Comparison of ENCODE assay signal across 20 cellular contexts in the genomic region with DNA sequence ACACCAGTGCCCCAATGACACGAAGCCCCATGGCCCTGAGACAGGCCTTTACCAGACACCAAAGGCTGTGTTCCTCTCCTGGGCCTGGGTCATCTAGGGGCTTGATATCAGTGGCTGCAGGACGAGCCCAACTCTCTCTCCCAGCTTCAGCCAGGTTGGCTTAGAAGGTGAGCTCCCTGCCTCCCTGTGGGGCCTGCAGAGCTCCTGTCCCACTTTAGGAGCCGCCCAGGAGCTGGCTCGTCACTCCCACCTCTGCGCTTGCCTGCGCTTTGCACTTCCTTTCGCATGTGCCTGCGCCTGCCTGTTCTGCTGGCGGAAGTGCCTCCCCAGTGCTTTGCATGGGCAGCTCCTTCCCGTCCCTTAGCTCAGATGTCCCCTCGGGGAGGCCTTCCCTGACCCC. TPM values are rescaled to one million over a fixed set of nuclear protein-coding genes. Genes with fewer than 3 reads are reported as not detected.
A peak's percentile ranks its signal among the peaks of the same experiment; 100 is the strongest.
DNase-seq lines count a peak whose midpoint lies in the region; ATAC-seq and TF ChIP-seq lines count a peak whose summit lies in the region.
"Had no signal": no experiment of that assay in that cellular context is flagged by ENCODE, and none has a peak within 500 bp of the region (broad histone marks: within the 10 kb centered on the region; RNA-seq: fewer than 3 reads in every experiment).

No MANE protein-coding gene starts in this region.

- in situ Hi-C loops in KBM-7 (cut with MboI; ENCODE audit: low pct_unique_long_range_greater_than_20kb, low sequenced_read_pairs), result no loop called here

- POLR2A ChIA-PET in CD4-positive, alpha-beta T cell (lab: Charles Lee), result interaction anchor here (1.2 to 1.3 kb wide), 3 partner anchors 9 to 55 kb away, joined by 4 read pairs; a partner anchor contains a TSS
- POLR2A ChIA-PET in HEK293 (lab: Yijun Ruan, JAX), result interaction anchor here (1.1 to 1.5 kb wide), 3 partner anchors 11 to 20 kb away, joined by 3 read pairs; no protein-coding TSS in a partner anchor

- H3K9me3 ChIP-seq in CD4-positive, alpha-beta T cell (ENCODE audit: control insufficient read depth, low read length), result no peaks in the 10 kb centered on the region
- no peaks in the 10 kb centered on the region for H3K9me3 ChIP-seq in HEK293 (ENCODE audit: control insufficient read depth, insufficient read depth, low read depth, low read length)
- H3K9me3 ChIP-seq: adrenal gland had no signal

- H3K4me1 ChIP-seq in HEK293 (ENCODE audit: control insufficient read depth, insufficient read depth, low read length), result peaks cover 8% of the 10 kb centered on the region

- peaks cover 37 to 74% of the 10 kb centered on the region in 2 experiments for H3K36me3 ChIP-seq in HEK293 (ENCODE audit: control insufficient read depth in 2 of 2, insufficient read depth in 1 of 2, low read length in 2 of 2)

- intact Hi-C loops in CD4-positive, alpha-beta T cell (cut with DNase I, micrococcal nuclease), result loop anchor here in 1 of 2 experiments (10.0 kb wide), 2 partner anchors 429 to 669 kb away; a partner anchor contains a TSS

- no peak overlapping the region for H3K27ac ChIP-seq in CD4-positive, alpha-beta T cell (ENCODE audit: low read depth, low read length)
- H3K27ac ChIP-seq in HEK293 (ENCODE audit: extremely low read depth, low read depth, low read length) (peak overlapping the region; percentile 17; the same call in 1 of the 2 replicates), coronary artery (peak overlapping the region; percentile 98 to 99)
- H3K27ac ChIP-seq: C4-2B had no signal

- H3K9me3 Mint-ChIP-seq in CD4-positive, alpha-beta T cell, result no peaks in the 10 kb centered on the region
- no peaks in the 10 kb centered on the region for H3K9me3 Mint-ChIP-seq in neural crest cell

- H3K36me3 Mint-ChIP-seq in CD4-positive, alpha-beta T cell (ENCODE audit: low read depth), result peaks cover 71% of the 10 kb centered on the region
- peaks cover 9% of the 10 kb centered on the region for H3K36me3 Mint-ChIP-seq in neural crest cell (ENCODE audit: low read depth)

- no peak for TF ChIP-seq CTCF in CD4-positive, alpha-beta T cell (IDR thresholded peaks at IDR 0.05)
- no peak for TF ChIP-seq CTCF in HEK293 (tag by site-specific recombination; IDR thresholded peaks at IDR 0.05)
- TF ChIP-seq CTCF in coronary artery (IDR thresholded peaks at IDR 0.05), result no peak
- TF ChIP-seq CTCF in neural crest cell (conservative IDR thresholded peaks at IDR 0.05), result no peak

- no peaks in the 10 kb centered on the region for H3K27me3 Mint-ChIP-seq in CD4-positive, alpha-beta T cell
- H3K27me3 Mint-ChIP-seq in neural crest cell (ENCODE audit: low read depth), result no peaks in the 10 kb centered on the region

- peak overlapping the region; percentile 42 for H3K4me3 Mint-ChIP-seq in CD4-positive, alpha-beta T cell
- peak overlapping the region; percentile 65 for H3K4me3 Mint-ChIP-seq in neural crest cell

- H3K27me3 ChIP-seq in CD4-positive, alpha-beta T cell (ENCODE audit: control insufficient read depth, insufficient read depth, low read length), result no peaks in the 10 kb centered on the region
- H3K27me3 ChIP-seq: adrenal gland had no signal

- peak overlapping the region; percentile 55 for H3K27ac Mint-ChIP-seq in CD4-positive, alpha-beta T cell
- H3K27ac Mint-ChIP-seq in neural crest cell (ENCODE audit: unreplicated experiment), result no peak overlapping the region

- no peak for ATAC-seq in CD4-positive, alpha-beta T cell (ENCODE audit: poor library complexity)
- no peak for ATAC-seq in GM21360 (IDR thresholded peaks at IDR 0.05; ENCODE audit: unreplicated experiment)
- ATAC-seq: Right ventricle myocardium inferior had no signal

- DNase-seq in CD4-positive, alpha-beta T cell, result no peak
- DNase-seq in coronary artery (ENCODE audit: low spot score) (no peak), neural crest cell (ENCODE audit: low read depth, low spot score) (no peak), DMS53 (lab: John Stamatoyannopoulos, UW) (no peak), KBM-7 (no peak)
- no peak for DNase-seq in activated naive CD4-positive, alpha-beta T cell treated with anti-CD3 and anti-CD28 coated beads, Interleukin-2, amount 50 U/mL, for 16 hours
- DNase-seq: GDM1; HCEC 1CT; Karpas-422; NCI-H2029 treated with DMSO at 0.1 percent for 48 hours; NCI-H69; retina; stimulated activated CD4-positive, alpha-beta T cell treated with anti-CD3 and anti-CD28 coated beads, Interleukin-4, amount 100 ng/mL, for 4 hours; stimulated activated naive CD4-positive, alpha-beta T cell; T1000 had no signal

- H3K4me1 Mint-ChIP-seq in CD4-positive, alpha-beta T cell (ENCODE audit: low read depth), result peaks cover 69% of the 10 kb centered on the region
- peaks cover 22% of the 10 kb centered on the region for H3K4me1 Mint-ChIP-seq in neural crest cell

- CTCF ChIA-PET in CD4-positive, alpha-beta T cell (lab: Charles Lee), result interaction anchor here (1.8 kb wide), 1 partner anchor 56 kb away, joined by 5 read pairs; no protein-coding TSS in a partner anchor
- CTCF ChIA-PET in HEK293 (lab: Yijun Ruan, JAX), result interaction anchor here (1.0 to 3.5 kb wide), 5 partner anchors 8 to 161 kb away, joined by 3 to 23 read pairs (median 17); a partner anchor contains a TSS

- H3K4me3 ChIP-seq in HEK293 (ENCODE audit: low read depth, low read length), result no peak overlapping the region
- H3K4me3 ChIP-seq in coronary artery, result peak overlapping the region; percentile 58
- H3K4me3 ChIP-seq: adrenal gland had no signal

TF ChIP-seq in HEK293, 187 proteins besides CTCF, POLR2A, EP300 and RAD21:
- TF ChIP-seq, protein P1, sequence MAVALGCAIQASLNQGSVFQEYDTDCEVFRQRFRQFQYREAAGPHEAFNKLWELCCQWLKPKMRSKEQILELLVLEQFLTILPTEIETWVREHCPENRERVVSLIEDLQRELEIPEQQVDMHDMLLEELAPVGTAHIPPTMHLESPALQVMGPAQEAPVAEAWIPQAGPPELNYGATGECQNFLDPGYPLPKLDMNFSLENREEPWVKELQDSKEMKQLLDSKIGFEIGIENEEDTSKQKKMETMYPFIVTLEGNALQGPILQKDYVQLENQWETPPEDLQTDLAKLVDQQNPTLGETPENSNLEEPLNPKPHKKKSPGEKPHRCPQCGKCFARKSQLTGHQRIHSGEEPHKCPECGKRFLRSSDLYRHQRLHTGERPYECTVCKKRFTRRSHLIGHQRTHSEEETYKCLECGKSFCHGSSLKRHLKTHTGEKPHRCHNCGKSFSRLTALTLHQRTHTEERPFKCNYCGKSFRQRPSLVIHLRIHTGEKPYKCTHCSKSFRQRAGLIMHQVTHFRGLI (tag by site-specific recombination; IDR thresholded peaks at IDR 0.05), result peak; percentile 69
- no peak for TF ChIP-seq ZFHX2 (tag by site-specific recombination; conservative IDR thresholded peaks at IDR 0.05)

RNA-seq across cellular contexts. Expression of a gene that starts 4.9 kb away (rescaled TPM):
- 100 to 1,000 TPM; 169 to 173 TPM for total RNA-seq in CD4-positive, alpha-beta T cell
- 436 TPM in 2 replicates for total RNA-seq in neural crest cell

RNA-seq across cellular contexts. Expression of a gene that starts 18.9 kb away (rescaled TPM):
- under 1 TPM; 0.87 to 0.96 TPM for total RNA-seq in CD4-positive, alpha-beta T cell
- not detected in 2 replicates for total RNA-seq in neural crest cell

RNA-seq across cellular contexts. Expression of a gene that starts 30.0 kb away (rescaled TPM):
- total RNA-seq in CD4-positive, alpha-beta T cell, result not detected
- not detected in 2 replicates for total RNA-seq in neural crest cell
- total RNA-seq: Right ventricle myocardium inferior had no signal

RNA-seq across cellular contexts. Expression of a gene that starts 55.0 kb away (rescaled TPM):
- total RNA-seq in CD4-positive, alpha-beta T cell, result under 1 TPM; 0.11 TPM
- 6.5 and 7.4 TPM in 2 replicates for total RNA-seq in neural crest cell
